ENCODE assay signal across 19 cellular contexts in genomic region chr17:27845264-27846041, GRCh38. TPM values are rescaled to one million over a fixed set of nuclear protein-coding genes. Genes with fewer than 3 reads are reported as not detected.
DNase-seq lines count a peak whose midpoint lies in the region; ATAC-seq and FAIRE-seq lines count a peak whose summit lies in the region.
"Had no signal": no experiment of that assay in that cellular context is flagged by ENCODE, and none has a peak within 500 bp of the region (broad histone marks: within the 10 kb centered on the region; RNA-seq: fewer than 3 reads in every experiment).

No MANE protein-coding gene starts in this region.

- FAIRE-seq in small intestine (lab: Jason Lieb, UNC): peak; percentile 98
- FAIRE-seq: A204.1 had no signal

- peak overlapping the region; percentile 67 for H3K4me3 Mint-ChIP-seq in activated CD4-positive, alpha-beta T cell treated with anti-CD3 and anti-CD28 coated beads, Interleukin-2, amount 10 ng/mL, durations not matched to agents 24 days and 14 days
- H3K4me3 Mint-ChIP-seq in immature natural killer cell: peak overlapping the region in 2 of 5 donors; percentile 11 to 29

- peaks cover 21% of the 10 kb centered on the region for H3K4me1 ChIP-seq in SJCRH30
- H3K4me1 ChIP-seq in small intestine (ENCODE audit: control insufficient read depth in 2 of 2, insufficient read depth in 1 of 2, low read depth in 1 of 2, low read length in 1 of 2): peaks cover 0 to 6% of the 10 kb centered on the region in 2 donors

- DNase-seq in activated CD4-positive, alpha-beta T cell treated with anti-CD3 and anti-CD28 coated beads, Interleukin-2, amount 10 ng/mL, durations not matched to agents 24 days and 14 days: no peak
- no peak for DNase-seq in activated CD4-positive, alpha-beta T cell treated with anti-CD3 and anti-CD28 coated beads for 48 hours
- peak; percentile 23 to 58 for DNase-seq in SJCRH30
- no peak for DNase-seq in immature natural killer cell
- DNase-seq in small intestine: peak; percentile 98
- no peak for DNase-seq in mucosa of gallbladder (ENCODE audit: low spot score)
- DNase-seq in nucleus accumbens (lab: John Stamatoyannopoulos, UW): no peak
- DNase-seq: activated CD4-positive, CD25-positive, alpha-beta regulatory T cell; amygdala; cerebellar nuclear complex; head of caudate nucleus; NCI-H1417; NCI-H526 treated with DMSO at 0.1 percent for 48 hours; SHP77 treated with DMSO at 0.1 percent for 48 hours had no signal

- H3K27me3 ChIP-seq in SJCRH30: 0 out of 2 replicates have a peak, but pooled peaks cover 2% of the 10 kb centered on the region
- H3K27me3 ChIP-seq in small intestine (ENCODE audit: control insufficient read depth in 2 of 2, insufficient read depth in 2 of 2, low read length in 2 of 2): no peaks in the 10 kb centered on the region

- H3K4me1 Mint-ChIP-seq in activated CD4-positive, alpha-beta T cell treated with anti-CD3 and anti-CD28 coated beads, Interleukin-2, amount 10 ng/mL, durations not matched to agents 24 days and 14 days: peaks cover 20% of the 10 kb centered on the region
- H3K4me1 Mint-ChIP-seq in immature natural killer cell: peaks cover 26 to 38% of the 10 kb centered on the region in 2 donors

- H3K9me3 ChIP-seq in SJCRH30 (replicated peaks) (no peaks in the 10 kb centered on the region; the same call in 1 of the 2 replicates), small intestine (ENCODE audit: control insufficient read depth, low read depth) (no peaks in the 10 kb centered on the region)

- peaks cover 4% of the 10 kb centered on the region for H3K9me3 Mint-ChIP-seq in activated CD4-positive, alpha-beta T cell treated with anti-CD3 and anti-CD28 coated beads, Interleukin-2, amount 10 ng/mL, durations not matched to agents 24 days and 14 days
- H3K9me3 Mint-ChIP-seq in immature natural killer cell: no peaks in the 10 kb centered on the region

- H3K27ac Mint-ChIP-seq in activated CD4-positive, alpha-beta T cell treated with anti-CD3 and anti-CD28 coated beads, Interleukin-2, amount 10 ng/mL, durations not matched to agents 24 days and 14 days: no peak overlapping the region
- H3K27ac Mint-ChIP-seq in immature natural killer cell: peak overlapping the region; percentile 83 to 95 (median 88)

- H3K36me3 Mint-ChIP-seq in activated CD4-positive, alpha-beta T cell treated with anti-CD3 and anti-CD28 coated beads, Interleukin-2, amount 10 ng/mL, durations not matched to agents 24 days and 14 days (ENCODE audit: low read depth): no peaks in the 10 kb centered on the region
- H3K36me3 Mint-ChIP-seq in immature natural killer cell: no peaks in the 10 kb centered on the region

- H3K27me3 Mint-ChIP-seq in activated CD4-positive, alpha-beta T cell treated with anti-CD3 and anti-CD28 coated beads, Interleukin-2, amount 10 ng/mL, durations not matched to agents 24 days and 14 days: peaks cover 8% of the 10 kb centered on the region
- peaks cover 6 to 10% (median 6%) of the 10 kb centered on the region in 3 donors for H3K27me3 Mint-ChIP-seq in immature natural killer cell (ENCODE audit: low read depth in 3 of 3)

- intact Hi-C loops in activated CD4-positive, alpha-beta T cell treated with anti-CD3 and anti-CD28 coated beads, Interleukin-2, amount 10 ng/mL, durations not matched to agents 24 days and 14 days (cut with micrococcal nuclease): no loop called here

- WGBS in small intestine, 3 donors: 17 to 43% (median 34%) methylated on average over 13 of the region's 13 CpGs

- no peaks in the 10 kb centered on the region for H3K36me3 ChIP-seq in SJCRH30
- no peaks in the 10 kb centered on the region for H3K36me3 ChIP-seq in small intestine (ENCODE audit: control insufficient read depth in 2 of 2, insufficient read depth in 2 of 2, low read length in 2 of 2)

- H3K4me3 ChIP-seq in SJCRH30 (no peak overlapping the region), small intestine (ENCODE audit: low read depth in 1 of 2, low read length in 2 of 2) (no peak overlapping the region)

- no peak for ATAC-seq in GM21528 (IDR thresholded peaks at IDR 0.05; ENCODE audit: low FRiP score, unreplicated experiment)

- H3K27ac ChIP-seq in SJCRH30: peak overlapping the region; percentile 29
- H3K27ac ChIP-seq in small intestine (ENCODE audit: low read depth in 1 of 2, low read length in 1 of 2): peak overlapping the region; percentile 68 to 76
- H3K27ac ChIP-seq: KMS-11 had no signal

RNA-seq across cellular contexts. Expression of gene NOS2, which starts 45.1 kb away (rescaled TPM):
- total RNA-seq in activated CD4-positive, alpha-beta T cell treated with anti-CD3 and anti-CD28 coated beads, Interleukin-2, amount 10 ng/mL, durations not matched to agents 24 days and 14 days: 0.05 TPM in 1 of 2 replicates, not detected in the other
- total RNA-seq in SJCRH30 (2014; rRNA removed; shearing (Covaris generic)): not detected in 2 replicates
- polyA plus RNA-seq in immature natural killer cell: not detected
- polyA plus RNA-seq in small intestine: 10 to 100 TPM in 1 of 3 donors, 1 to 10 TPM in 1, under 1 TPM in 1; 0.22 to 29.9 (median 1.1) TPM
- 0.12 TPM for total RNA-seq in mucosa of gallbladder
- total RNA-seq: OCI-LY7 had no signal
- polyA plus RNA-seq: fibroblast of lung had no signal

RNA-seq across cellular contexts. Expression of gene LYRM9, which starts 47.7 kb away (rescaled TPM):
- 2.4 TPM in 2 replicates for total RNA-seq in activated CD4-positive, alpha-beta T cell treated with anti-CD3 and anti-CD28 coated beads, Interleukin-2, amount 10 ng/mL, durations not matched to agents 24 days and 14 days
- 0.15 and 0.22 TPM in 2 replicates for total RNA-seq in SJCRH30 (2014; rRNA removed; shearing (Covaris generic))
- polyA plus RNA-seq in immature natural killer cell: 10 to 100 TPM in 2 of 3 donors, 1 to 10 TPM in 1; 9.2 to 11.1 (median 10.3) TPM
- polyA plus RNA-seq in small intestine: 10 to 100 TPM in 1 of 3 donors, 1 to 10 TPM in 2; 4.0 to 12.6 (median 6.2) TPM
- total RNA-seq in mucosa of gallbladder: 6.6 TPM

Comparison
In these comparisons a context has a peak if more than half of its experiments do, and no peak if none do; other contexts are left out.
1. DNase-seq: peak in SJCRH30 (2 of 2) and small intestine (single experiment); none in activated CD4-positive, alpha-beta T cell treated with anti-CD3 and anti-CD28 coated beads, Interleukin-2, amount 10 ng/mL, durations not matched to agents 24 days and 14 days (single experiment), activated CD4-positive, alpha-beta T cell treated with anti-CD3 and anti-CD28 coated beads for 48 hours (single experiment), immature natural killer cell (0 of 3), mucosa of gallbladder (single experiment) and nucleus accumbens (0 of 56).